8 cellular contexts compared by ENCODE assay signal in genomic region chr9:83199240-83199639, GRCh38.
DNase-seq lines count a peak whose midpoint lies in the region; ATAC-seq and FAIRE-seq lines count a peak whose summit lies in the region.

No MANE protein-coding gene starts in this region.

- no peaks in the 10 kb centered on the region for H3K27me3 Mint-ChIP-seq in T-helper 2 cell treated with Interferon-gamma antibody and Interleukin-4, amounts not matched to agents 5 μg/mL and 100 μg/mL, for 36 hours (ENCODE audit: low read depth)

- FAIRE-seq in small intestine (lab: Jason Lieb, UNC), result no peak

- DNase-seq in GM04503 (ENCODE audit: low read depth) (peak; percentile 3), NCI-H146 treated with DMSO at 0.1 percent for 48 hours (lab: John Stamatoyannopoulos, UW; ENCODE audit: unreplicated experiment) (peak; percentile 61), anterior cingulate cortex (lab: John Stamatoyannopoulos, UW) (peak in 47 of 58 donors; percentile 3 to 86 (median 35)), hepatic stellate cell (ENCODE audit: low spot score) (peak; percentile 40), small intestine (peak; percentile 37)
- no peak for DNase-seq in T-helper 2 cell treated with Interferon-gamma antibody and Interleukin-4, amounts not matched to agents 5 μg/mL and 100 μg/mL, for 36 hours (ENCODE audit: low spot score)
- no peak for DNase-seq in NK-92 treated with Interleukin-12 subunit alpha and Interleukin-12 subunit beta, amount 100 ng/mL, for 24 hours (lab: John Stamatoyannopoulos, UW)

- H3K27ac ChIP-seq in small intestine (ENCODE audit: low read depth in 1 of 2, low read length in 1 of 2), result no peak overlapping the region

- H3K4me1 Mint-ChIP-seq in T-helper 2 cell treated with Interferon-gamma antibody and Interleukin-4, amounts not matched to agents 5 μg/mL and 100 μg/mL, for 36 hours (ENCODE audit: low read depth), result no peaks in the 10 kb centered on the region

- no peak overlapping the region for H3K4me3 Mint-ChIP-seq in T-helper 2 cell treated with Interferon-gamma antibody and Interleukin-4, amounts not matched to agents 5 μg/mL and 100 μg/mL, for 36 hours

- H3K9me3 Mint-ChIP-seq in T-helper 2 cell treated with Interferon-gamma antibody and Interleukin-4, amounts not matched to agents 5 μg/mL and 100 μg/mL, for 36 hours, result no peaks in the 10 kb centered on the region

- 14 to 31% (median 24%) methylated on average over 5 of the region's 5 CpGs for WGBS in small intestine, 3 donors

- H3K9me3 ChIP-seq in small intestine (ENCODE audit: control insufficient read depth, low read depth), result no peaks in the 10 kb centered on the region

- H3K4me3 ChIP-seq in small intestine (ENCODE audit: low read depth in 1 of 2, low read length in 2 of 2), result no peak overlapping the region

- H3K4me1 ChIP-seq in small intestine (ENCODE audit: control insufficient read depth in 2 of 2, insufficient read depth in 1 of 2, low read depth in 1 of 2, low read length in 1 of 2), result no peaks in the 10 kb centered on the region

- peaks cover 0 to 3% of the 10 kb centered on the region in 2 donors for H3K27me3 ChIP-seq in small intestine (ENCODE audit: control insufficient read depth in 2 of 2, insufficient read depth in 2 of 2, low read length in 2 of 2)

- no peak overlapping the region for H3K27ac Mint-ChIP-seq in T-helper 2 cell treated with Interferon-gamma antibody and Interleukin-4, amounts not matched to agents 5 μg/mL and 100 μg/mL, for 36 hours

- no peaks in the 10 kb centered on the region for H3K36me3 Mint-ChIP-seq in T-helper 2 cell treated with Interferon-gamma antibody and Interleukin-4, amounts not matched to agents 5 μg/mL and 100 μg/mL, for 36 hours (ENCODE audit: low read depth)

- no peaks in the 10 kb centered on the region for H3K36me3 ChIP-seq in small intestine (ENCODE audit: control insufficient read depth in 2 of 2, insufficient read depth in 2 of 2, low read length in 2 of 2)

- no peak for ATAC-seq in GM19467 (IDR thresholded peaks at IDR 0.05; ENCODE audit: unreplicated experiment)

Comparison
In these comparisons a context has a peak if more than half of its experiments do, and no peak if none do; other contexts are left out.
1. DNase-seq: peak in GM04503 (single experiment), NCI-H146 treated with DMSO at 0.1 percent for 48 hours (single experiment), anterior cingulate cortex (47 of 58), hepatic stellate cell (single experiment) and small intestine (single experiment); none in T-helper 2 cell treated with Interferon-gamma antibody and Interleukin-4, amounts not matched to agents 5 μg/mL and 100 μg/mL, for 36 hours (single experiment) and NK-92 treated with Interleukin-12 subunit alpha and Interleukin-12 subunit beta, amount 100 ng/mL, for 24 hours (single experiment).